ENCODE assay signal across 24 cellular contexts in genomic region chr9:34563262-34563661, GRCh38. TPM values are rescaled to one million over a fixed set of nuclear protein-coding genes. Genes with fewer than 3 reads are reported as not detected.
"Had no signal": no experiment of that assay in that cellular context is flagged by ENCODE, and none has a peak within 500 bp of the region (broad histone marks: within the 10 kb centered on the region; RNA-seq: fewer than 3 reads in every experiment).

No MANE protein-coding gene starts in this region.

- ATAC-seq: effector memory CD8-positive, alpha-beta T cell; heart right ventricle; left cardiac atrium; naive thymus-derived CD4-positive, alpha-beta T cell had no signal

- H3K9me3 Mint-ChIP-seq: dendritic cell treated with granulocyte-macrophage colony-stimulating factor and Interleukin-4, amounts not matched to agents 40 ng/mL and 50 ng/mL, for 4 days; effector memory CD8-positive, alpha-beta T cell had no signal

- DNase-seq: effector memory CD8-positive, alpha-beta T cell; erythroblast; heart right ventricle; hypothalamus; islet precursor cell; left cardiac atrium; left ventricle myocardium inferior; naive thymus-derived CD4-positive, alpha-beta T cell; nucleus accumbens; ovary; sigmoid colon; stimulated activated CD4-positive, alpha-beta T cell treated with anti-CD3 and anti-CD28 coated beads, Interleukin-2, amount 100 ng/mL, for 48 hours; stimulated activated naive CD4-positive, alpha-beta T cell treated with Interleukin-2 at 50 U/mL for 16 hours; thyroid gland had no signal

- H3K4me3 ChIP-seq: heart right ventricle, left ventricle myocardium inferior, lung, neural progenitor cell, ovary, right atrium auricular region, sigmoid colon, skin epidermis, suprapubic skin, thyroid gland had no signal

- H3K4me2 ChIP-seq: neural progenitor cell had no signal

- H3K4me3 Mint-ChIP-seq: dendritic cell treated with granulocyte-macrophage colony-stimulating factor and Interleukin-4, amounts not matched to agents 40 ng/mL and 50 ng/mL, for 4 days; effector memory CD8-positive, alpha-beta T cell; naive thymus-derived CD4-positive, alpha-beta T cell; neural progenitor cell; type B pancreatic cell had no signal

- H3K27ac ChIP-seq: heart right ventricle, left ventricle myocardium inferior, neural progenitor cell, ovary, right atrium auricular region, sigmoid colon, skin epidermis, suprapubic skin, thyroid gland had no signal

- H3K27ac Mint-ChIP-seq: dendritic cell treated with granulocyte-macrophage colony-stimulating factor and Interleukin-4, amounts not matched to agents 40 ng/mL and 50 ng/mL, for 4 days; effector memory CD8-positive, alpha-beta T cell; neural progenitor cell; type B pancreatic cell had no signal

- H3K9ac ChIP-seq: neural progenitor cell had no signal

- H3K9me3 ChIP-seq: left ventricle myocardium inferior, ovary, right atrium auricular region, suprapubic skin, thyroid gland had no signal

- H3K36me3 ChIP-seq: heart right ventricle, left ventricle myocardium inferior, neural progenitor cell, ovary, right atrium auricular region, sigmoid colon, suprapubic skin, thyroid gland had no signal

- H2AFZ ChIP-seq: neural progenitor cell had no signal

- H3K27me3 ChIP-seq: neural progenitor cell, ovary, right atrium auricular region, thyroid gland had no signal

- H3K4me1 Mint-ChIP-seq: naive thymus-derived CD4-positive, alpha-beta T cell had no signal

RNA-seq across cellular contexts. Expression of gene CNTFR, which starts 26.3 kb away (rescaled TPM):
- total RNA-seq: glomerular endothelial cell; mononuclear cell; naive thymus-derived CD4-positive, alpha-beta T cell had no signal
- polyA plus RNA-seq: naive thymus-derived CD4-positive, alpha-beta T cell had no signal

RNA-seq across cellular contexts. Expression of gene ENHO, which starts 40.5 kb away (rescaled TPM):
- total RNA-seq: glomerular endothelial cell, left ventricle myocardium inferior, mesenteric fat pad, thyroid gland had no signal
